In genomic region chr4:108644237-108644636, GRCh38 we compare ENCODE assay signal across 16 cellular contexts. TPM values are rescaled to one million over a fixed set of nuclear protein-coding genes. Genes with fewer than 3 reads are reported as not detected.
DNase-seq lines count a peak whose midpoint lies in the region; ATAC-seq and TF ChIP-seq lines count a peak whose summit lies in the region.
"Had no signal": no experiment of that assay in that cellular context is flagged by ENCODE, and none has a peak within 500 bp of the region (broad histone marks: within the 10 kb centered on the region; RNA-seq: fewer than 3 reads in every experiment).

No MANE protein-coding gene starts in this region.

- WGBS in sigmoid colon, 2 donors, result 78 to 95% methylated on average over 1 of the region's 1 CpG

- no peak for TF ChIP-seq CTCF in fibroblast of the aortic adventitia (IDR thresholded peaks at IDR 0.05; ENCODE audit: insufficient read depth, low read length)
- TF ChIP-seq CTCF in sigmoid colon (IDR thresholded peaks at IDR 0.05), result no peak
- TF ChIP-seq CTCF in WTC11 (IDR thresholded peaks at IDR 0.05), result no peak

- H3K27me3 ChIP-seq in SJSA1 (replicated peaks) (no peaks in the 10 kb centered on the region), sigmoid colon (no peaks in the 10 kb centered on the region)
- H3K27me3 ChIP-seq: brain microvascular endothelial cell, stomach had no signal

- H3K27ac Mint-ChIP-seq in activated naive CD8-positive, alpha-beta T cell treated with anti-CD3 and anti-CD28 coated beads, Interleukin-2, amount 50 U/mL, for 24 hours, result no peak overlapping the region
- no peak overlapping the region for H3K27ac Mint-ChIP-seq in WTC11

- H3K4me3 Mint-ChIP-seq in activated naive CD8-positive, alpha-beta T cell treated with anti-CD3 and anti-CD28 coated beads, Interleukin-2, amount 50 U/mL, for 24 hours, result no peak overlapping the region
- no peak overlapping the region for H3K4me3 Mint-ChIP-seq in WTC11

- no peak for ATAC-seq in activated naive CD8-positive, alpha-beta T cell treated with anti-CD3 and anti-CD28 coated beads, Interleukin-2, amount 50 U/mL, for 24 hours
- no peak for ATAC-seq in HG02852 (IDR thresholded peaks at IDR 0.05; ENCODE audit: unreplicated experiment)
- no peak for ATAC-seq in WTC11

- TF ChIP-seq EP300 in sigmoid colon (IDR thresholded peaks at IDR 0.05), result no peak

- H3K4me1 ChIP-seq in SJSA1 (replicated peaks), result peaks cover 19% of the 10 kb centered on the region
- no peaks in the 10 kb centered on the region for H3K4me1 ChIP-seq in sigmoid colon
- H3K4me1 ChIP-seq: parathyroid adenoma, stomach had no signal

- no peaks in the 10 kb centered on the region for H3K36me3 ChIP-seq in SJSA1
- no peaks in the 10 kb centered on the region for H3K36me3 ChIP-seq in sigmoid colon
- H3K36me3 ChIP-seq: brain microvascular endothelial cell, stomach had no signal

- H3K9me3 Mint-ChIP-seq in activated naive CD8-positive, alpha-beta T cell treated with anti-CD3 and anti-CD28 coated beads, Interleukin-2, amount 50 U/mL, for 24 hours, result no peaks in the 10 kb centered on the region
- H3K9me3 Mint-ChIP-seq in WTC11, result no peaks in the 10 kb centered on the region

- no peaks in the 10 kb centered on the region for H3K9me3 ChIP-seq in SJSA1 (replicated peaks)
- H3K9me3 ChIP-seq in sigmoid colon, result no peaks in the 10 kb centered on the region
- H3K9me3 ChIP-seq: stomach had no signal

- H3K27ac ChIP-seq in SJSA1, result peak overlapping the region; percentile 74
- H3K27ac ChIP-seq in sigmoid colon, result no peak overlapping the region
- H3K27ac ChIP-seq: brain microvascular endothelial cell, C4-2B, parathyroid adenoma, stomach had no signal

- peaks cover 3% of the 10 kb centered on the region for H3K4me1 Mint-ChIP-seq in activated naive CD8-positive, alpha-beta T cell treated with anti-CD3 and anti-CD28 coated beads, Interleukin-2, amount 50 U/mL, for 24 hours
- H3K4me1 Mint-ChIP-seq in WTC11, result no peaks in the 10 kb centered on the region

- H3K27me3 Mint-ChIP-seq in activated naive CD8-positive, alpha-beta T cell treated with anti-CD3 and anti-CD28 coated beads, Interleukin-2, amount 50 U/mL, for 24 hours, result no peaks in the 10 kb centered on the region
- H3K27me3 Mint-ChIP-seq in WTC11 (ENCODE audit: low read depth), result no peaks in the 10 kb centered on the region

- POLR2A ChIA-PET in WTC11 (lab: Charles Lee), result no interaction called here

- no peak overlapping the region for H3K4me3 ChIP-seq in SJSA1
- no peak overlapping the region for H3K4me3 ChIP-seq in fibroblast of the aortic adventitia (ENCODE audit: low read depth, low read length)
- H3K4me3 ChIP-seq in skeletal muscle cell (ENCODE audit: low read depth, low read length), result no peak overlapping the region
- no peak overlapping the region for H3K4me3 ChIP-seq in sigmoid colon
- H3K4me3 ChIP-seq: stomach had no signal

- intact Hi-C loops in sigmoid colon (cut with DNase I), result no loop called here

- DNase-seq in H4 (ENCODE audit: low spot score) (peak; percentile 44), SJSA1 (ENCODE audit: low read depth in 1 of 2, low spot score in 2 of 2) (peak; percentile 59 to 84), fibroblast of the aortic adventitia (ENCODE audit: low read depth) (peak; percentile 56), skeletal muscle cell (ENCODE audit: low read depth) (peak; percentile 32), sigmoid colon (no peak), WTC11 (ENCODE audit: low spot score) (no peak)
- no peak for DNase-seq in activated naive CD8-positive, alpha-beta T cell treated with anti-CD3 and anti-CD28 coated beads, Interleukin-2, amount 50 U/mL, for 24 hours
- DNase-seq: activated gamma-delta T cell; brain microvascular endothelial cell; effector memory CD4-positive, alpha-beta T cell; NCI-H2029; NCI-H69; stomach had no signal

- no peak for TF ChIP-seq POLR2A in sigmoid colon (IDR thresholded peaks at IDR 0.05)

- CTCF ChIA-PET in WTC11 (lab: Charles Lee), result no interaction called here

- peaks cover 10% of the 10 kb centered on the region for H3K36me3 Mint-ChIP-seq in activated naive CD8-positive, alpha-beta T cell treated with anti-CD3 and anti-CD28 coated beads, Interleukin-2, amount 50 U/mL, for 24 hours (ENCODE audit: low read depth)
- no peaks in the 10 kb centered on the region for H3K36me3 Mint-ChIP-seq in WTC11

TF ChIP-seq in WTC11, 78 proteins besides CTCF, POLR2A, EP300 and RAD21:
- TF ChIP-seq E2F1 (CRISPR knock-in tag; IDR thresholded peaks at IDR 0.05), result no peak

RNA-seq across cellular contexts. Expression of gene OSTC, which starts 6.2 kb away (rescaled TPM):
- 277 and 290 TPM in 2 replicates for total RNA-seq in H4 (2014; rRNA removed; shearing (Covaris generic))
- total RNA-seq in SJSA1 (2014; rRNA removed; shearing (Covaris generic)), result 266 and 503 TPM in 2 replicates
- total RNA-seq in fibroblast of the aortic adventitia (ENCODE audit: low replicate concordance), result 186 and 331 TPM in 2 replicates
- 10 to 100 TPM; 52.6 to 80.4 (median 75.4) TPM for total RNA-seq in sigmoid colon
- polyA plus RNA-seq in sigmoid colon, result 100 to 1,000 TPM in 1 of 3 donors, 10 to 100 TPM in 2; 79.8 to 142 (median 85.9) TPM
- 123 to 132 TPM (median 125 TPM) in 3 replicates for total RNA-seq in WTC11 (2021)

RNA-seq across cellular contexts. Expression of gene RPL34, which starts 23.9 kb away (rescaled TPM):
- 1,239 and 1,294 TPM in 2 replicates for total RNA-seq in H4 (2014; rRNA removed; shearing (Covaris generic))
- total RNA-seq in SJSA1 (2014; rRNA removed; shearing (Covaris generic)), result 673 and 767 TPM in 2 replicates
- 1,226 and 1,235 TPM in 2 replicates for total RNA-seq in fibroblast of the aortic adventitia (ENCODE audit: low replicate concordance)
- 1,000 to 10,000 TPM in 3 of 4 donors, 100 to 1,000 TPM in 1; 926 to 1,691 (median 1,619) TPM for total RNA-seq in sigmoid colon
- 1,000 to 10,000 TPM; 4,246 to 8,352 (median 4,607) TPM for polyA plus RNA-seq in sigmoid colon
- 1,253 to 1,310 TPM (median 1,269 TPM) in 3 replicates for total RNA-seq in WTC11 (2021)

Comparison
In these comparisons a context has a peak if more than half of its experiments do, and no peak if none do; other contexts are left out.
1. DNase-seq: peak in H4 (single experiment), SJSA1 (2 of 2), fibroblast of the aortic adventitia (single experiment) and skeletal muscle cell (single experiment); none in activated naive CD8-positive, alpha-beta T cell treated with anti-CD3 and anti-CD28 coated beads, Interleukin-2, amount 50 U/mL, for 24 hours (single experiment), sigmoid colon (single experiment) and WTC11 (single experiment).